Comparison of ENCODE assay signal across 18 cellular contexts in the genomic region with DNA sequence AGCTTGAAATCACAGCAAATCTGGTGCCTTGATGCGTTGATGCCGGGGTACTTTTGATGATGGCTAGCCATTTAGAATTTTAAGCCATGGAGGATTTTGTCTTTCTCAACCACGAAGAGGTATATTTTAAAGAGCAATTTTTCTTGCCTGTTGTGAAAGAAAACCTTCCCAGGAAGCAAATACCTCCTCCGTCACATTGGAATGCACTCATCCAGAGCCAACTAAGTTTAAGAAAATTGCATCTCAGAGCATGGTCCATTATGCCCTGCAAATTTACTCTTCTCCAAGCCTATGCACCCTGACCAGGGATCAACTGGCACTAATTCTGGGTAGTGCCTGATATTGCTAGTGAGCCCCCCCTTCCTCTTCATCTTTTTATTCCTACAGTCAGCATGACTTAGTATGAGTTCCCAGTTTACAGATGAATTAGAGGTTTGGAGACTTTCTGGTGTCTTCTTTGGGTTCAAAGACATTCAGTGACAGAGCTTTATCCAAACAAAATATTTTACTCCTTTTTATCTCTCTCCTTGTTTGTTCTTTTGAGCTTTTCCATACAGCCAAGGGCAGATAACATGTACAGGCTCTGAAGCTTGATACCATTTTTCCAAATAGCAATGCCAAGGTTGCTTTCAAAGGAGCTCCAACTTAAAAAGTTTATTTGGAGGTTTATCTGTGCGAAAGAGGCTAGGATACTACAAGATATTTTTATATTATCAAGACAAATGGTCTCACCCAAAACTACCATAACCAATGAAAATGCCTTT. TPM values are rescaled to one million over a fixed set of nuclear protein-coding genes. Genes with fewer than 3 reads are reported as not detected.
DNase-seq lines count a peak whose midpoint lies in the region; ATAC-seq and TF ChIP-seq lines count a peak whose summit lies in the region.
"Had no signal": no experiment of that assay in that cellular context is flagged by ENCODE, and none has a peak within 500 bp of the region (broad histone marks: within the 10 kb centered on the region; RNA-seq: fewer than 3 reads in every experiment).

No MANE protein-coding gene starts in this region.

- H4K20me1 ChIP-seq in GM23248 (ENCODE audit: insufficient read depth) = no peaks in the 10 kb centered on the region
- no peaks in the 10 kb centered on the region for H4K20me1 ChIP-seq in SK-N-SH (ENCODE audit: insufficient read depth)

- H2AFZ ChIP-seq in GM23248 = peak overlapping the region; percentile 33; the same call in 1 of the 2 replicates
- peak overlapping the region; percentile 33; the same call in 1 of the 2 replicates for H2AFZ ChIP-seq in SK-N-SH (ENCODE audit: low read depth)

- H3K9ac ChIP-seq in GM23248 = no peak overlapping the region
- H3K9ac ChIP-seq in SK-N-SH = no peak overlapping the region

- in situ Hi-C loops in GM23248 (cut with MboI) = loop anchor here (25.0 kb wide), 1 partner anchor 809 kb away; no protein-coding TSS in a partner anchor

- H3K4me3 ChIP-seq in GM23248 (no peak overlapping the region), SK-N-SH (ENCODE audit: low read depth in 2 of 2, low read length in 1 of 2) (no peak overlapping the region), fibroblast of pulmonary artery (replicated peaks; ENCODE audit: low read depth, low read length) (no peak overlapping the region), psoas muscle (no peak overlapping the region)
- H3K4me3 ChIP-seq: upper lobe of left lung had no signal

- H3K9me3 ChIP-seq in GM23248 (ENCODE audit: low read depth) = no peaks in the 10 kb centered on the region
- no peaks in the 10 kb centered on the region for H3K9me3 ChIP-seq in SK-N-SH
- H3K9me3 ChIP-seq in psoas muscle = no peaks in the 10 kb centered on the region
- H3K9me3 ChIP-seq: upper lobe of left lung had no signal

- intact Hi-C loops in psoas muscle (cut with DNase I) = loop anchor here in 1 of 2 donors (10.0 kb wide), 1 partner anchor 129 kb away; no protein-coding TSS in a partner anchor

- no peak for TF ChIP-seq EP300 in SK-N-SH (IDR thresholded peaks at IDR 0.05; ENCODE audit: borderline replicate concordance in 1 of 2, low read depth in 1 of 2, low read length in 1 of 2)

- 91 to 92% methylated on average over 5 of the region's 5 CpGs for WGBS in GM23248 (ENCODE audit: low coverage in 1 of 2, low lambda C conversion rate in 2 of 2, missing lambda C conversion rate in 2 of 2), 2 experiments
- WGBS in SK-N-SH (ENCODE audit: low lambda C conversion rate) = 81% methylated on average over 5 of the region's 5 CpGs
- WGBS in psoas muscle, 3 donors = 71 to 79% (median 77%) methylated on average over 5 of the region's 5 CpGs

- H3K36me3 ChIP-seq in GM23248 (ENCODE audit: low read depth) (no peaks in the 10 kb centered on the region), SK-N-SH (replicated peaks in 1 of 2; ENCODE audit: control insufficient read depth in 1 of 2, insufficient read depth in 2 of 2, low read length in 1 of 2) (no peaks in the 10 kb centered on the region), psoas muscle (ENCODE audit: insufficient read depth in 1 of 2, low read depth in 1 of 2) (no peaks in the 10 kb centered on the region)
- H3K36me3 ChIP-seq: upper lobe of left lung had no signal

- H3K79me2 ChIP-seq in GM23248 (ENCODE audit: insufficient read depth) (no peaks in the 10 kb centered on the region), SK-N-SH (ENCODE audit: insufficient read depth) (no peaks in the 10 kb centered on the region)

- H3K27me3 ChIP-seq in GM23248 (replicated peaks; ENCODE audit: insufficient read depth) (no peaks in the 10 kb centered on the region), SK-N-SH (ENCODE audit: insufficient read depth) (no peaks in the 10 kb centered on the region), psoas muscle (ENCODE audit: insufficient read depth in 3 of 3, low read length in 2 of 3) (no peaks in the 10 kb centered on the region)
- H3K27me3 ChIP-seq: upper lobe of left lung had no signal

- peaks cover 20% of the 10 kb centered on the region for H3K4me1 ChIP-seq in GM23248 (ENCODE audit: insufficient read depth)
- H3K4me1 ChIP-seq in SK-N-SH (ENCODE audit: control insufficient read depth in 1 of 2, insufficient read depth in 2 of 2, low read depth in 1 of 2, low read length in 1 of 2) = peaks cover 0 to 33% of the 10 kb centered on the region in 2 experiments
- H3K4me1 ChIP-seq in psoas muscle = peaks cover 18% of the 10 kb centered on the region

- POLR2A ChIA-PET in SK-N-SH (lab: Yijun Ruan, JAX) = no interaction called here

- H3K9me2 ChIP-seq in GM23248 (ENCODE audit: insufficient read depth) (no peaks in the 10 kb centered on the region), SK-N-SH (no peaks in the 10 kb centered on the region)

- TF ChIP-seq RAD21 in SK-N-SH (IDR thresholded peaks at IDR 0.05; ENCODE audit: low read length) = no peak

- CTCF ChIA-PET in SK-N-SH (lab: Yijun Ruan, JAX) = interaction anchor here (1.0 to 15.0 kb wide), 12 partner anchors 8 to 539 kb away, joined by 3 to 294 read pairs (median 6); no protein-coding TSS in a partner anchor

- no peak overlapping the region for H3K27ac ChIP-seq in GM23248
- H3K27ac ChIP-seq in SK-N-SH (ENCODE audit: low read depth in 2 of 2, low read length in 1 of 2) = peak overlapping the region; percentile 48 to 75
- H3K27ac ChIP-seq in psoas muscle = peak overlapping the region; percentile 59
- H3K27ac ChIP-seq: C4-2B had no signal

- ATAC-seq in psoas muscle = no peak
- ATAC-seq in GM21515 (IDR thresholded peaks at IDR 0.05; ENCODE audit: unreplicated experiment) = no peak

- TF ChIP-seq CTCF in SK-N-SH (IDR thresholded peaks at IDR 0.05) = no peak
- TF ChIP-seq CTCF in fibroblast of pulmonary artery (IDR thresholded peaks at IDR 0.05; ENCODE audit: low read length, missing control alignments) = no peak
- no peak for TF ChIP-seq CTCF in psoas muscle (IDR thresholded peaks at IDR 0.05)

- peak; percentile 18 for DNase-seq in GM23248
- no peak for DNase-seq in SK-N-SH
- peak; percentile 52 for DNase-seq in fibroblast of pulmonary artery (ENCODE audit: low read depth)
- DNase-seq in psoas muscle = no peak
- DNase-seq in H4 (ENCODE audit: low spot score) = no peak
- DNase-seq in GM03348 (ENCODE audit: low spot score) = no peak
- DNase-seq: activated CD4-positive, alpha-beta memory T cell treated with anti-CD3 and anti-CD28 coated beads for 36 hours; activated effector memory CD4-positive, alpha-beta T cell treated with Interleukin-2 at 50 U/mL for 16 hours; DND-41; HCEC 1CT; naive B cell; NCI-H2081 treated with DMSO at 0.1 percent for 48 hours; NCI-H774; SHP77; T1000 had no signal

- H3K4me2 ChIP-seq in GM23248 (ENCODE audit: unreplicated experiment) (peak overlapping the region; percentile 27), SK-N-SH (peak overlapping the region; percentile 21)

- H3F3A ChIP-seq in GM23248 (ENCODE audit: insufficient read depth) (0 out of 2 replicates have a peak, but pooled peaks cover 6% of the 10 kb centered on the region), SK-N-SH (replicated peaks; ENCODE audit: insufficient read depth) (peaks cover 6% of the 10 kb centered on the region)

TF ChIP-seq in SK-N-SH, 30 proteins besides CTCF, POLR2A, EP300 and RAD21 (continues in another document):
- no peak for TF ChIP-seq YY1 (IDR thresholded peaks at IDR 0.05; ENCODE audit: low read depth)
- TF ChIP-seq MXI1 (IDR thresholded peaks at IDR 0.05; ENCODE audit: low read depth, low read length) = no peak
- TF ChIP-seq GABPA (IDR thresholded peaks at IDR 0.05; ENCODE audit: low read depth) = no peak
- TF ChIP-seq, protein P1, sequence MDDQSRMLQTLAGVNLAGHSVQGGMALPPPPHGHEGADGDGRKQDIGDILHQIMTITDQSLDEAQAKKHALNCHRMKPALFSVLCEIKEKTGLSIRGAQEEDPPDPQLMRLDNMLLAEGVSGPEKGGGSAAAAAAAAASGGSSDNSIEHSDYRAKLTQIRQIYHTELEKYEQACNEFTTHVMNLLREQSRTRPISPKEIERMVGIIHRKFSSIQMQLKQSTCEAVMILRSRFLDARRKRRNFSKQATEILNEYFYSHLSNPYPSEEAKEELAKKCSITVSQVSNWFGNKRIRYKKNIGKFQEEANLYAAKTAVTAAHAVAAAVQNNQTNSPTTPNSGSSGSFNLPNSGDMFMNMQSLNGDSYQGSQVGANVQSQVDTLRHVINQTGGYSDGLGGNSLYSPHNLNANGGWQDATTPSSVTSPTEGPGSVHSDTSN (IDR thresholded peaks at IDR 0.05) = no peak
- TF ChIP-seq MEF2A (IDR thresholded peaks at IDR 0.05; ENCODE audit: borderline replicate concordance, low read depth) = no peak
- no peak for TF ChIP-seq TEAD4 (IDR thresholded peaks at IDR 0.05; ENCODE audit: borderline replicate concordance, insufficient read depth)
- no peak for TF ChIP-seq TAF1 (IDR thresholded peaks at IDR 0.05; ENCODE audit: borderline replicate concordance, low read depth, low read length)
- TF ChIP-seq RXRA (IDR thresholded peaks at IDR 0.05; ENCODE audit: borderline replicate concordance, low read depth) = no peak
- TF ChIP-seq, protein P2, sequence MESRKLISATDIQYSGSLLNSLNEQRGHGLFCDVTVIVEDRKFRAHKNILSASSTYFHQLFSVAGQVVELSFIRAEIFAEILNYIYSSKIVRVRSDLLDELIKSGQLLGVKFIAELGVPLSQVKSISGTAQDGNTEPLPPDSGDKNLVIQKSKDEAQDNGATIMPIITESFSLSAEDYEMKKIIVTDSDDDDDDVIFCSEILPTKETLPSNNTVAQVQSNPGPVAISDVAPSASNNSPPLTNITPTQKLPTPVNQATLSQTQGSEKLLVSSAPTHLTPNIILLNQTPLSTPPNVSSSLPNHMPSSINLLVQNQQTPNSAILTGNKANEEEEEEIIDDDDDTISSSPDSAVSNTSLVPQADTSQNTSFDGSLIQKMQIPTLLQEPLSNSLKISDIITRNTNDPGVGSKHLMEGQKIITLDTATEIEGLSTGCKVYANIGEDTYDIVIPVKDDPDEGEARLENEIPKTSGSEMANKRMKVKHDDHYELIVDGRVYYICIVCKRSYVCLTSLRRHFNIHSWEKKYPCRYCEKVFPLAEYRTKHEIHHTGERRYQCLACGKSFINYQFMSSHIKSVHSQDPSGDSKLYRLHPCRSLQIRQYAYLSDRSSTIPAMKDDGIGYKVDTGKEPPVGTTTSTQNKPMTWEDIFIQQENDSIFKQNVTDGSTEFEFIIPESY (IDR thresholded peaks at IDR 0.05; ENCODE audit: borderline replicate concordance, low read depth) = no peak
- TF ChIP-seq, protein P3, sequence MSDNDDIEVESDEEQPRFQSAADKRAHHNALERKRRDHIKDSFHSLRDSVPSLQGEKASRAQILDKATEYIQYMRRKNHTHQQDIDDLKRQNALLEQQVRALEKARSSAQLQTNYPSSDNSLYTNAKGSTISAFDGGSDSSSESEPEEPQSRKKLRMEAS (IDR thresholded peaks at IDR 0.05; ENCODE audit: low read depth) = no peak

RNA-seq across cellular contexts. Expression of a gene that starts 56.6 kb away (rescaled TPM):
- 0.54 TPM in 1 of 2 replicates, not detected in the other for total RNA-seq in GM23248 (2014; rRNA removed; shearing (Covaris generic))
- polyA plus RNA-seq in GM23248 (2016; fragmentation: Nextera tagmentation; extraction: Ambion mirVana) = 0.14 and 0.75 TPM in 2 replicates
- polyA plus RNA-seq in SK-N-SH (2012; rRNA removed) = 10.0 and 13.9 TPM in 2 replicates
- 11.8 and 14.5 TPM in 2 replicates for polyA plus RNA-seq in SK-N-SH (2012; cell fraction: cytosol; rRNA removed)
- polyA plus RNA-seq in SK-N-SH (2012; cell fraction: nucleus; rRNA removed) = 8.9 and 16.1 TPM in 2 replicates
- 100 to 1,000 TPM in 2 of 4 donors, 10 to 100 TPM in 2; 44.8 to 170 (median 102) TPM for total RNA-seq in psoas muscle
- 100 to 1,000 TPM in 1 of 3 donors, 10 to 100 TPM in 2; 11.6 to 138 (median 51.6) TPM for polyA plus RNA-seq in psoas muscle
- total RNA-seq in H4 (2014; rRNA removed; shearing (Covaris generic)) = 9.1 and 10.2 TPM in 2 replicates

Comparison
In these comparisons a context has a peak if more than half of its experiments do, and no peak if none do; other contexts are left out.
1. DNase-seq: peak in GM23248 (single experiment) and fibroblast of pulmonary artery (single experiment); none in SK-N-SH (single experiment), psoas muscle (0 of 2), H4 (single experiment) and GM03348 (single experiment).